In genomic region chr1:61255324-61255703, GRCh38 we compare ENCODE assay signal across 12 cellular contexts.
A peak's percentile ranks its signal among the peaks of the same experiment; 100 is the strongest.
DNase-seq lines count a peak whose midpoint lies in the region; ATAC-seq, FAIRE-seq and TF ChIP-seq lines count a peak whose summit lies in the region.
"Had no signal": no experiment of that assay in that cellular context is flagged by ENCODE, and none has a peak within 500 bp of the region (broad histone marks: within the 10 kb centered on the region; RNA-seq: fewer than 3 reads in every experiment).

No MANE protein-coding gene starts in this region.

- H3K27ac ChIP-seq in adrenal gland = peak overlapping the region in 3 of 5 donors; percentile 42 to 70 (median 57)
- peak overlapping the region; percentile 80 for H3K27ac ChIP-seq in keratinocyte (ENCODE audit: control insufficient read depth, insufficient read depth, low read length)
- H3K27ac ChIP-seq in stomach = peak overlapping the region in 4 of 5 donors; percentile 67 to 75 (median 70)
- H3K27ac ChIP-seq in neuronal stem cell (replicated peaks; ENCODE audit: low read length) = no peak overlapping the region
- H3K27ac ChIP-seq: cardiac muscle cell had no signal

- peak overlapping the region; percentile 75 for H3K9ac ChIP-seq in keratinocyte (ENCODE audit: control insufficient read depth, extremely low read depth, insufficient read depth, low read length)
- H3K9ac ChIP-seq in neuronal stem cell (ENCODE audit: low read depth, low read length, poor library complexity) = no peak overlapping the region

- no peak for TF ChIP-seq EP300 in stomach (IDR thresholded peaks at IDR 0.05)

- intact Hi-C loops in adrenal gland (cut with DNase I) (no loop called here), stomach (cut with DNase I; ENCODE audit: low total_unique reads) (no loop called here)

- H3K27me3 ChIP-seq in adrenal gland = no peaks in the 10 kb centered on the region
- H3K27me3 ChIP-seq in keratinocyte (ENCODE audit: control insufficient read depth, extremely low read depth, insufficient read depth, low read length) = no peaks in the 10 kb centered on the region
- H3K27me3 ChIP-seq in stomach = no peaks in the 10 kb centered on the region
- H3K27me3 ChIP-seq in neuronal stem cell (ENCODE audit: control insufficient read depth in 3 of 3, insufficient read depth in 3 of 3, low read depth in 1 of 3, low read length in 3 of 3) = no peaks in the 10 kb centered on the region
- H3K27me3 ChIP-seq: cardiac muscle cell had no signal

- peak overlapping the region; percentile 97 for H3K4me2 ChIP-seq in keratinocyte (ENCODE audit: control insufficient read depth, extremely low read depth, insufficient read depth, low read depth, low read length)
- H3K4me2 ChIP-seq in neuronal stem cell (ENCODE audit: insufficient read depth, low read length, poor library complexity, severe bottlenecking) = no peak overlapping the region

- no peaks in the 10 kb centered on the region for H3K9me1 ChIP-seq in keratinocyte (ENCODE audit: control insufficient read depth, extremely low read depth, insufficient read depth, low read length)

- H3K79me2 ChIP-seq in keratinocyte (ENCODE audit: control insufficient read depth, insufficient read depth, low read length) = peaks cover 8% of the 10 kb centered on the region

- in situ Hi-C loops in KBM-7 (cut with MboI; ENCODE audit: low pct_unique_long_range_greater_than_20kb, low sequenced_read_pairs) = no loop called here

- WGBS in adrenal gland, 4 donors = 36 to 48% (median 42%) methylated on average over 3 of the region's 3 CpGs
- 40 to 59% (median 51%) methylated on average over 3 of the region's 3 CpGs for WGBS in stomach, 5 donors
- WGBS in neuronal stem cell (ENCODE audit: extremely low coverage in 2 of 2, insufficient read length in 2 of 2, insufficient replicate concordance in 1 of 2), 2 donors = no CpG with 5 or more reads among the region's 3 CpGs

- no peak overlapping the region for H4K8ac ChIP-seq in neuronal stem cell (ENCODE audit: low read depth, low read length)

- H3K4me1 ChIP-seq in adrenal gland (replicated peaks in 1 of 2) (peaks cover 16 to 37% of the 10 kb centered on the region in 2 donors), keratinocyte (ENCODE audit: control insufficient read depth, extremely low read depth, insufficient read depth, low read length) (peaks cover 35% of the 10 kb centered on the region), stomach (peaks cover 22 to 49% (median 34%) of the 10 kb centered on the region in 4 donors), neuronal stem cell (ENCODE audit: control insufficient read depth in 2 of 2, insufficient read depth in 1 of 2, low read depth in 1 of 2, low read length in 2 of 2) (no peaks in the 10 kb centered on the region)

- H2BK5ac ChIP-seq in neuronal stem cell (ENCODE audit: low read length) = no peak overlapping the region

- H3K4ac ChIP-seq in neuronal stem cell (ENCODE audit: low read length) = no peak overlapping the region

- no peak overlapping the region for H2BK120ac ChIP-seq in neuronal stem cell (ENCODE audit: low read depth, low read length)

- no peaks in the 10 kb centered on the region for H3K79me1 ChIP-seq in neuronal stem cell (ENCODE audit: low read depth, low read length)

- H3K36me3 ChIP-seq in adrenal gland (replicated peaks in 1 of 2) = no peaks in the 10 kb centered on the region
- no peaks in the 10 kb centered on the region for H3K36me3 ChIP-seq in keratinocyte (ENCODE audit: control insufficient read depth in 2 of 2, extremely low read depth in 1 of 2, insufficient read depth in 2 of 2, low read length in 2 of 2)
- no peaks in the 10 kb centered on the region for H3K36me3 ChIP-seq in stomach
- H3K36me3 ChIP-seq in neuronal stem cell (replicated peaks in 1 of 2; ENCODE audit: control insufficient read depth in 2 of 2, insufficient read depth in 2 of 2, low read length in 2 of 2) = no peaks in the 10 kb centered on the region
- H3K36me3 ChIP-seq: cardiac muscle cell had no signal

- TF ChIP-seq CTCF in adrenal gland (IDR thresholded peaks at IDR 0.05) (no peak), keratinocyte (optimal IDR thresholded peaks at IDR 0.05 in 1 of 3, IDR thresholded peaks at IDR 0.05 in 1 of 3, conservative IDR thresholded peaks at IDR 0.05 in 1 of 3; ENCODE audit: extremely low read depth in 1 of 3, insufficient read depth in 2 of 3, low read length in 3 of 3) (no peak), stomach (IDR thresholded peaks at IDR 0.05) (no peak)

- H4K20me1 ChIP-seq in keratinocyte (ENCODE audit: control insufficient read depth, extremely low read depth, insufficient read depth, low read length) = no peaks in the 10 kb centered on the region

- H3K4me3 ChIP-seq in adrenal gland = peak overlapping the region in 1 of 4 donors; percentile 34
- H3K4me3 ChIP-seq in keratinocyte (ENCODE audit: control insufficient read depth in 2 of 3, extremely low read depth in 1 of 3, insufficient read depth in 2 of 3, low read depth in 1 of 3, low read length in 3 of 3) = peak overlapping the region in 2 of 3 experiments; percentile 63 to 66
- H3K4me3 ChIP-seq in stomach = peak overlapping the region; percentile 11 to 27 (median 20)
- no peak overlapping the region for H3K4me3 ChIP-seq in neuronal stem cell (ENCODE audit: low read length in 2 of 2)
- H3K4me3 ChIP-seq: cardiac muscle cell had no signal

- DNase-seq in KBM-7 = peak; percentile 49
- DNase-seq in adrenal gland = no peak
- no peak for DNase-seq in keratinocyte (ENCODE audit: low read depth, low spot score)
- no peak for DNase-seq in stomach
- DNase-seq in neuronal stem cell (ENCODE audit: low spot score) = no peak
- no peak for DNase-seq in hepatic stellate cell (ENCODE audit: low spot score)
- DNase-seq in NCI-H187 (lab: John Stamatoyannopoulos, UW) = no peak
- DNase-seq: activated CD4-positive, alpha-beta T cell treated with anti-CD3 and anti-CD28 coated beads, Interleukin-2, amount 10 ng/mL, durations not matched to agents 7 days and 5 days; left cardiac atrium; stimulated activated CD4-positive, alpha-beta T cell treated with anti-CD3 and anti-CD28 coated beads, Interleukin-4, amount 100 ng/mL, for 1 hour had no signal

- FAIRE-seq in keratinocyte (lab: Jason Lieb, UNC) = peak; percentile 60

- TF ChIP-seq POLR2A in adrenal gland (IDR thresholded peaks at IDR 0.05) = no peak
- no peak for TF ChIP-seq POLR2A in stomach (IDR thresholded peaks at IDR 0.05)

- dilution Hi-C loops in keratinocyte (cut with MboI; ENCODE audit: extremely low pct_ligation_motif_present, low sequenced_read_pairs) = no loop called here

- no peak overlapping the region for H2BK12ac ChIP-seq in neuronal stem cell (ENCODE audit: low read length)

- no peak overlapping the region for H2AK5ac ChIP-seq in neuronal stem cell (ENCODE audit: low read depth, low read length)

- no peak overlapping the region for H2BK15ac ChIP-seq in neuronal stem cell (ENCODE audit: low read length)

- no peak overlapping the region for H3K18ac ChIP-seq in neuronal stem cell (ENCODE audit: low read length)

- no peak overlapping the region for H3K14ac ChIP-seq in neuronal stem cell (ENCODE audit: low read length)

- H3K23ac ChIP-seq in neuronal stem cell (ENCODE audit: low read depth, low read length, poor library complexity) = no peak overlapping the region

- ATAC-seq in GM21528 (IDR thresholded peaks at IDR 0.05; ENCODE audit: low FRiP score, unreplicated experiment) = no peak

- peak overlapping the region; percentile 66 for H2AFZ ChIP-seq in keratinocyte (ENCODE audit: control insufficient read depth, low read length)
- H2AFZ ChIP-seq in neuronal stem cell (ENCODE audit: low read length) = no peak overlapping the region

- H3K9me3 ChIP-seq in adrenal gland (replicated peaks in 1 of 3) (no peaks in the 10 kb centered on the region), keratinocyte (ENCODE audit: control insufficient read depth, low read depth, low read length) (no peaks in the 10 kb centered on the region), stomach (no peaks in the 10 kb centered on the region), neuronal stem cell (replicated peaks in 1 of 2; ENCODE audit: control insufficient read depth in 2 of 2, insufficient read depth in 1 of 2, low read depth in 1 of 2, low read length in 2 of 2) (peaks cover 0 to 2% of the 10 kb centered on the region in 2 donors)

- no peak overlapping the region for H4K91ac ChIP-seq in neuronal stem cell (ENCODE audit: low read depth, low read length, poor library complexity)

Comparison
In these comparisons a context has a peak if more than half of its experiments do, and no peak if none do; other contexts are left out.
1. H3K4me3 ChIP-seq: peak in keratinocyte (2 of 3) and stomach (4 of 4); none in neuronal stem cell (0 of 2).